Comparison of ENCODE assay signal across 22 cellular contexts in the genomic region with DNA sequence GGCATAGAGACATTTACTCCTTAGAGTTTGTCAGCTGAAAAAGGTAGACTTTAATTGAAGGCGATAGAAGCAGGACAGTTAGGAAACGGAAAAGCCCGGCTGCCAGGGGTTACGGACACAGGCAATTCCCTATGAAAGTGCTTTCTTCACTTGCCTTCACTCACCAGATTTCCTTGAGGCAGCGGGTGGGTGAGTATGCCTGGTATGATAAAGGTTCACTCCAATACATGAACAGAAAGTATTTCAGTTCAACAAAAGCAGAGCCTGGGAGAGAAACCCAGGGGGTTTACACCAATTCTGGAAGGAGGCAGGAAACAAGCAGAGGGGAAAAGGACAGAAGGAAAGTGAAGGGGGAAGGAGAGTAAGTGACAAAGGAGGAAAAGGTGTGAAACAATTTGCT. TPM values are rescaled to one million over a fixed set of nuclear protein-coding genes. Genes with fewer than 3 reads are reported as not detected.
A peak's percentile ranks its signal among the peaks of the same experiment; 100 is the strongest.
DNase-seq lines count a peak whose midpoint lies in the region; ATAC-seq and TF ChIP-seq lines count a peak whose summit lies in the region.
"Had no signal": no experiment of that assay in that cellular context is flagged by ENCODE, and none has a peak within 500 bp of the region (broad histone marks: within the 10 kb centered on the region; RNA-seq: fewer than 3 reads in every experiment).

No MANE protein-coding gene starts in this region.

- no peak for TF ChIP-seq EP300 in SK-N-SH (IDR thresholded peaks at IDR 0.05; ENCODE audit: borderline replicate concordance in 1 of 2, low read depth in 1 of 2, low read length in 1 of 2)

- H3K4me3 Mint-ChIP-seq in CD14-positive monocyte, result peak overlapping the region; percentile 52 to 80
- H3K4me3 Mint-ChIP-seq in neural crest cell, result peak overlapping the region; percentile 5
- no peak overlapping the region for H3K4me3 Mint-ChIP-seq in chondrocyte (ENCODE audit: unreplicated experiment)
- H3K4me3 Mint-ChIP-seq: CD4-positive, alpha-beta T cell had no signal

- H3K36me3 ChIP-seq in HUES48 (ENCODE audit: control insufficient read depth, insufficient read depth, low read length), result no peaks in the 10 kb centered on the region
- H3K36me3 ChIP-seq in ectodermal cell (ENCODE audit: control insufficient read depth, insufficient read depth, low read length), result no peaks in the 10 kb centered on the region
- H3K36me3 ChIP-seq in SK-N-SH (replicated peaks in 1 of 2; ENCODE audit: control insufficient read depth in 1 of 2, insufficient read depth in 2 of 2, low read length in 1 of 2), result no peaks in the 10 kb centered on the region
- H3K36me3 ChIP-seq in upper lobe of right lung, result no peaks in the 10 kb centered on the region
- H3K36me3 ChIP-seq: BE2C, MG63 had no signal

- H3K9me3 ChIP-seq in HUES48 (ENCODE audit: control insufficient read depth, insufficient read depth, low read length) (no peaks in the 10 kb centered on the region), ectodermal cell (ENCODE audit: control insufficient read depth, low read length) (no peaks in the 10 kb centered on the region), SK-N-SH (no peaks in the 10 kb centered on the region), upper lobe of right lung (no peaks in the 10 kb centered on the region)
- H3K9me3 ChIP-seq: BE2C, Caco-2, MG63 had no signal

- no peaks in the 10 kb centered on the region for H3K36me3 Mint-ChIP-seq in CD14-positive monocyte
- no peaks in the 10 kb centered on the region for H3K36me3 Mint-ChIP-seq in neural crest cell (ENCODE audit: low read depth)
- H3K36me3 Mint-ChIP-seq in chondrocyte (ENCODE audit: low read depth), result no peaks in the 10 kb centered on the region

- WGBS in ectodermal cell, 2 experiments, result 50 to 56% methylated on average over 4 to 5 of the region's 5 CpGs
- 81% methylated on average over 5 of the region's 5 CpGs for WGBS in SK-N-SH (ENCODE audit: low lambda C conversion rate)

- H3K79me2 ChIP-seq in SK-N-SH (ENCODE audit: insufficient read depth), result no peaks in the 10 kb centered on the region

- TF ChIP-seq RAD21 in SK-N-SH (IDR thresholded peaks at IDR 0.05; ENCODE audit: low read length), result no peak

- H3K27me3 ChIP-seq in HUES48 (ENCODE audit: control insufficient read depth, insufficient read depth, low read length), result no peaks in the 10 kb centered on the region
- no peaks in the 10 kb centered on the region for H3K27me3 ChIP-seq in ectodermal cell (ENCODE audit: control insufficient read depth, insufficient read depth, low read length, poor library complexity, severe bottlenecking)
- H3K27me3 ChIP-seq in SK-N-SH (ENCODE audit: insufficient read depth), result no peaks in the 10 kb centered on the region
- no peaks in the 10 kb centered on the region for H3K27me3 ChIP-seq in upper lobe of right lung
- H3K27me3 ChIP-seq: MG63 had no signal

- TF ChIP-seq CTCF in CD14-positive monocyte (IDR thresholded peaks at IDR 0.05) (no peak), neural crest cell (conservative IDR thresholded peaks at IDR 0.05) (no peak), SK-N-SH (IDR thresholded peaks at IDR 0.05) (no peak), upper lobe of right lung (IDR thresholded peaks at IDR 0.05) (no peak), chondrocyte (IDR thresholded peaks at IDR 0.05) (no peak)

- H3K4me3 ChIP-seq in HUES48 (ENCODE audit: low read depth, low read length), result no peak overlapping the region
- no peak overlapping the region for H3K4me3 ChIP-seq in ectodermal cell (ENCODE audit: insufficient read depth, low read depth, low read length)
- H3K4me3 ChIP-seq in SK-N-SH (ENCODE audit: low read depth in 2 of 2, low read length in 1 of 2), result no peak overlapping the region
- no peak overlapping the region for H3K4me3 ChIP-seq in upper lobe of right lung
- H3K4me3 ChIP-seq: GM23248, MG63, SK-N-MC had no signal

- H3K9ac ChIP-seq in HUES48 (ENCODE audit: low read depth, low read length) (no peak overlapping the region), SK-N-SH (no peak overlapping the region)
- H3K9ac ChIP-seq: GM23248 had no signal

- no peak overlapping the region for H2AFZ ChIP-seq in SK-N-SH (ENCODE audit: low read depth)
- H2AFZ ChIP-seq: GM23248 had no signal

- H3K27ac Mint-ChIP-seq in CD14-positive monocyte (peak overlapping the region; percentile 91 to 98 (median 97)), neural crest cell (ENCODE audit: unreplicated experiment) (no peak overlapping the region), chondrocyte (ENCODE audit: unreplicated experiment) (no peak overlapping the region)
- H3K27ac Mint-ChIP-seq: CD4-positive, alpha-beta T cell had no signal

- no peak for ATAC-seq in upper lobe of right lung

- H3K9me3 Mint-ChIP-seq in CD14-positive monocyte (peaks cover 0 to 6% (median 0%) of the 10 kb centered on the region in 7 donors), neural crest cell (no peaks in the 10 kb centered on the region), chondrocyte (ENCODE audit: low read depth) (no peaks in the 10 kb centered on the region)
- H3K9me3 Mint-ChIP-seq: CD4-positive, alpha-beta T cell had no signal

- intact Hi-C loops in CD14-positive monocyte (cut with micrococcal nuclease) (no loop called here), upper lobe of right lung (cut with DNase I) (no loop called here)

- H3K27ac ChIP-seq in HUES48 (ENCODE audit: low read depth, low read length), result peak overlapping the region; percentile 13
- peak overlapping the region; percentile 67 for H3K27ac ChIP-seq in ectodermal cell (ENCODE audit: insufficient read depth, low read depth, low read length, poor library complexity, severe bottlenecking)
- no peak overlapping the region for H3K27ac ChIP-seq in SK-N-SH (ENCODE audit: low read depth in 2 of 2, low read length in 1 of 2)
- H3K27ac ChIP-seq in upper lobe of right lung, result no peak overlapping the region
- H3K27ac ChIP-seq: GM23248, SK-N-MC had no signal

- H3K4me1 Mint-ChIP-seq in CD14-positive monocyte, result peaks cover 49% of the 10 kb centered on the region
- peaks cover 17% of the 10 kb centered on the region for H3K4me1 Mint-ChIP-seq in neural crest cell
- H3K4me1 Mint-ChIP-seq in chondrocyte (ENCODE audit: low read depth), result no peaks in the 10 kb centered on the region

- no peaks in the 10 kb centered on the region for H3F3A ChIP-seq in SK-N-SH (replicated peaks; ENCODE audit: insufficient read depth)

- DNase-seq in CD14-positive monocyte (ENCODE audit: low spot score) (no peak), neural crest cell (ENCODE audit: low read depth, low spot score) (no peak), SK-N-SH (no peak), upper lobe of right lung (no peak), NOMO-1 treated with dmso at 0.1 percent for 144 hours (lab: John Stamatoyannopoulos, UW; ENCODE audit: unreplicated experiment) (no peak), chondrocyte (ENCODE audit: low spot score) (no peak)
- DNase-seq: BE2C; Caco-2; CD4-positive, alpha-beta T cell; GDM1; GM23248; IMR-90; MG63; NCI-H1105; NCI-H2081 treated with DMSO at 0.1 percent for 48 hours; NCI-H510A; NCI-H748 treated with DMSO at 0.1 percent for 48 hours; NK-92 treated with Interleukin-12 subunit alpha and Interleukin-12 subunit beta, amount 100 ng/mL, for 24 hours; SHP77 had no signal

- peaks cover 0 to 1% (median 0%) of the 10 kb centered on the region in 3 donors for H3K27me3 Mint-ChIP-seq in CD14-positive monocyte (ENCODE audit: low read depth in 3 of 3)
- H3K27me3 Mint-ChIP-seq in neural crest cell (ENCODE audit: low read depth), result peaks cover 3% of the 10 kb centered on the region
- H3K27me3 Mint-ChIP-seq in chondrocyte (ENCODE audit: low read depth), result peaks cover 18% of the 10 kb centered on the region

- no peaks in the 10 kb centered on the region for H3K9me2 ChIP-seq in SK-N-SH

- POLR2A ChIA-PET in SK-N-SH (lab: Yijun Ruan, JAX), result no interaction called here

- CTCF ChIA-PET in SK-N-SH (lab: Yijun Ruan, JAX), result no interaction called here

- H3K4me2 ChIP-seq in SK-N-SH, result no peak overlapping the region

- H3K4me1 ChIP-seq in HUES48 (ENCODE audit: control insufficient read depth, insufficient read depth, low read length) (peaks cover 25% of the 10 kb centered on the region), ectodermal cell (ENCODE audit: control insufficient read depth, insufficient read depth, low read length) (peaks cover 15% of the 10 kb centered on the region), SK-N-SH (ENCODE audit: control insufficient read depth in 1 of 2, insufficient read depth in 2 of 2, low read depth in 1 of 2, low read length in 1 of 2) (no peaks in the 10 kb centered on the region), upper lobe of right lung (no peaks in the 10 kb centered on the region)
- H3K4me1 ChIP-seq: BE2C, Caco-2 had no signal

- no peaks in the 10 kb centered on the region for H4K20me1 ChIP-seq in SK-N-SH (ENCODE audit: insufficient read depth)

TF ChIP-seq in SK-N-SH, 30 proteins besides CTCF, POLR2A, EP300 and RAD21 (continues in another document):
- TF ChIP-seq TEAD4 (IDR thresholded peaks at IDR 0.05; ENCODE audit: borderline replicate concordance, insufficient read depth) (no peak), FOSL2 (IDR thresholded peaks at IDR 0.05; ENCODE audit: borderline replicate concordance, low read depth) (no peak), SIN3A (IDR thresholded peaks at IDR 0.05; ENCODE audit: borderline replicate concordance, low read depth, low read length) (no peak)

RNA-seq across cellular contexts. Expression of a gene that starts 53.9 kb away (rescaled TPM):
- 10 to 100 TPM; 14.5 to 16.7 TPM for polyA plus RNA-seq in CD14-positive monocyte
- 33.4 TPM for polyA plus RNA-seq in ectodermal cell (2013, experiment 1 of 4)
- 31.8 TPM for polyA plus RNA-seq in ectodermal cell (2013, experiment 2 of 4)
- polyA plus RNA-seq in ectodermal cell (2013, experiment 3 of 4), result 20.3 TPM
- 24.2 TPM for polyA plus RNA-seq in ectodermal cell (2013, experiment 4 of 4)
- total RNA-seq in neural crest cell, result 40.2 and 46.5 TPM in 2 replicates
- polyA plus RNA-seq in SK-N-SH (2012; rRNA removed), result 6.2 and 7.9 TPM in 2 replicates
- 7.4 and 7.6 TPM in 2 replicates for polyA plus RNA-seq in SK-N-SH (2012; cell fraction: cytosol; rRNA removed)
- polyA plus RNA-seq in SK-N-SH (2012; cell fraction: nucleus; rRNA removed), result 7.3 and 10.8 TPM in 2 replicates
- total RNA-seq in upper lobe of right lung, result 22.5 TPM
- total RNA-seq in chondrocyte, result 10.2 to 16.3 TPM (median 12.5 TPM) in 3 replicates

RNA-seq across cellular contexts. Expression of a gene that starts 54.1 kb away (rescaled TPM):
- polyA plus RNA-seq in CD14-positive monocyte (1 to 10 TPM in 1 of 2 donors, under 1 TPM in 1; 0.48 to 1.2 TPM), SK-N-SH (2012; rRNA removed) (3.1 and 5.5 TPM in 2 replicates)
- polyA plus RNA-seq in ectodermal cell (2013, experiment 1 of 4), result 7.0 TPM
- 7.8 TPM for polyA plus RNA-seq in ectodermal cell (2013, experiment 2 of 4)
- polyA plus RNA-seq in ectodermal cell (2013, experiment 3 of 4), result 7.0 TPM
- polyA plus RNA-seq in ectodermal cell (2013, experiment 4 of 4), result 7.0 TPM
- total RNA-seq in neural crest cell (4.5 and 5.4 TPM in 2 replicates), upper lobe of right lung (4.1 TPM), chondrocyte (2.9 to 3.4 TPM (median 3.2 TPM) in 3 replicates)
- polyA plus RNA-seq in SK-N-SH (2012; cell fraction: cytosol; rRNA removed), result 1.7 and 2.1 TPM in 2 replicates
- 16.6 and 26.3 TPM in 2 replicates for polyA plus RNA-seq in SK-N-SH (2012; cell fraction: nucleus; rRNA removed)

Comparison
In these comparisons a context has a peak if more than half of its experiments do, and no peak if none do; other contexts are left out.
1. H3K27ac Mint-ChIP-seq: peak in CD14-positive monocyte (7 of 7); none in neural crest cell (single experiment) and chondrocyte (single experiment).
2. H3K27ac ChIP-seq: peak in HUES48 (single experiment) and ectodermal cell (single experiment); none in SK-N-SH (0 of 2) and upper lobe of right lung (single experiment).